8 cellular contexts compared by ENCODE assay signal in the genomic region with DNA sequence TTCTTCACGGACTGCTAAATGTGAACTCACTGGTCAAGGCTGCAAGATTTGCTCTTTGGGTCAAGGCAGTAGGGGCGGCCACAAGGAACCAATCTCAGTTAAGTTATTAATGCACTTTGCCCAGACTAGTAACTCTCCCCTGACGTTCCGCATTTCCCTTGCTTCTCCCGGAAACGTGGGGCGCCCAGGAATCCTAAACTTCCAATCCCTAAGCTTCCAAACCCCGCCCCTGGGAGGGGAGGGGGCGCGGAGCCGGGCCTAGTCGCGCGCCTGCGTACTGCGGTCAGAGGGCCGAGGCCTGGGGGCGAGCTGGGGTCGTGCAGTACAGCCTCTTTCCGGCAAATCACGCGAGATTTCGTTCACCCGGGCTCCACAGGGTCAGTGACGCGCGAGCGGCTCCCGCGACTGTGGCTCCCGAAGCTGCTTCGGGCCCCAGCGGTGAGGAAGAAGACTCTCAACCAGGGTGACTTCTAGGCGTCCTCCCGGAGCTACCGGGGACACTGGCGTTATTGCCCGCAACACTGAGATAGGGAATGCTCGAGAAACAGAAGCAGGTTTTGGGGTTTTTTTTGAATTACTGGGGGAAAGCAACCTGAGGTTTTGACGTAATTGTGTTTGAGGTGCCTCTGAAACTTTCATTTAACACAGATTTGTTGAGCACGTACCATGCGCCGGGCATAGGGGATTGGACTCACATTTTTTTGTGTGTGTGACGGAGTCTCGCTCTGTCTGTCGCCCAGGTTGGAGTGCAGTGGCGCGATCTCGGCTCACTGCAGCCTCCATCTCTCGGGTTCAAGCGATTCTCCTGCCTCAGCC. TPM values are rescaled to one million over a fixed set of nuclear protein-coding genes. Genes with fewer than 3 reads are reported as not detected.
DNase-seq lines count a peak whose midpoint lies in the region; ATAC-seq, FAIRE-seq and TF ChIP-seq lines count a peak whose summit lies in the region.

Gene PTGR2 (plus strand): TSS at position 265 of the 816 bp plus-strand sequence. CDS start 7,032 bp downstream, outside the sequence.

- peak within 1 kb of the TSS; percentile 83 for H3K4me3 Mint-ChIP-seq in activated naive CD4-positive, alpha-beta T cell treated with anti-CD3 and anti-CD28 coated beads, Interleukin-2, amount 10 ng/mL, durations not matched to agents 7 days and 5 days

- peaks cover 0 to 25% (median 5%) of the 10 kb centered on the region in 3 donors for H3K4me1 ChIP-seq in gastroesophageal sphincter
- H3K4me1 ChIP-seq in neutrophil (ENCODE audit: control insufficient read depth in 1 of 2, insufficient read depth in 1 of 2, low read depth in 1 of 2, low read length in 1 of 2) = peaks cover 18% of the 10 kb centered on the region in 2 experiments

- ATAC-seq in gastroesophageal sphincter = peak; percentile 98

- in situ Hi-C loops in SK-MEL-5 (cut with HindIII; ENCODE audit: low pct_unique_long_range_greater_than_20kb, low sequenced_read_pairs) = no loop called here

- H3K4me3 ChIP-seq in gastroesophageal sphincter (peak within 1 kb of the TSS; percentile 60 to 65), neutrophil (ENCODE audit: low read depth in 1 of 2, low read length in 1 of 2) (peak within 1 kb of the TSS; percentile 64 to 73)

- peaks cover 3% of the 10 kb centered on the region for H3K36me3 Mint-ChIP-seq in activated naive CD4-positive, alpha-beta T cell treated with anti-CD3 and anti-CD28 coated beads, Interleukin-2, amount 10 ng/mL, durations not matched to agents 7 days and 5 days

- TF ChIP-seq CTCF in gastroesophageal sphincter (IDR thresholded peaks at IDR 0.05) (peak in 3 of 4 experiments; percentile 19 to 51 (median 50)), neutrophil (IDR thresholded peaks at IDR 0.05) (no peak), subcutaneous adipose tissue (IDR thresholded peaks at IDR 0.05; ENCODE audit: low read depth) (no peak)

- 1 to 4% methylated on average over 5 to 14 of the region's 51 CpGs for WGBS in gastroesophageal sphincter (ENCODE audit: low coverage in 1 of 2), 2 donors

- H3K9me3 ChIP-seq in gastroesophageal sphincter (no peaks in the 10 kb centered on the region), neutrophil (no peaks in the 10 kb centered on the region)

- no peaks in the 10 kb centered on the region for H3K36me3 ChIP-seq in gastroesophageal sphincter
- H3K36me3 ChIP-seq in neutrophil = no peaks in the 10 kb centered on the region

- H3K9me3 Mint-ChIP-seq in activated naive CD4-positive, alpha-beta T cell treated with anti-CD3 and anti-CD28 coated beads, Interleukin-2, amount 10 ng/mL, durations not matched to agents 7 days and 5 days = no peaks in the 10 kb centered on the region

- no peak for TF ChIP-seq EP300 in gastroesophageal sphincter (IDR thresholded peaks at IDR 0.05)

- H3K27me3 ChIP-seq in gastroesophageal sphincter (no peaks in the 10 kb centered on the region), neutrophil (no peaks in the 10 kb centered on the region)

- POLR2A ChIA-PET in HEK293T (lab: Yijun Ruan, JAX) = interaction anchor here (0.6 to 2.7 kb wide), 41 partner anchors 9 to 679 kb away, joined by 3 to 29 read pairs (median 4); partner anchors contain the start of genes BBOF1, ENTPD5 and ZNF410

- DNase-seq in HEK293T (ENCODE audit: extremely low spot score) (peak; percentile 99), NAMALWA (ENCODE audit: low spot score) (peak; percentile 91), SK-MEL-5 (ENCODE audit: low read depth, low spot score) (peak; percentile 96)
- DNase-seq in activated naive CD4-positive, alpha-beta T cell treated with anti-CD3 and anti-CD28 coated beads, Interleukin-2, amount 10 ng/mL, durations not matched to agents 7 days and 5 days = peak; percentile 94

- peak; percentile 95 for FAIRE-seq in G401.6 (lab: Jason Lieb, UNC)

- peaks cover 24% of the 10 kb centered on the region for H3K4me1 Mint-ChIP-seq in activated naive CD4-positive, alpha-beta T cell treated with anti-CD3 and anti-CD28 coated beads, Interleukin-2, amount 10 ng/mL, durations not matched to agents 7 days and 5 days

- H3K27ac ChIP-seq in gastroesophageal sphincter (peak within 1 kb of the TSS; percentile 90 to 93 (median 91)), neutrophil (peak within 1 kb of the TSS; percentile 64)

- peak within 1 kb of the TSS; percentile 92 for H3K27ac Mint-ChIP-seq in activated naive CD4-positive, alpha-beta T cell treated with anti-CD3 and anti-CD28 coated beads, Interleukin-2, amount 10 ng/mL, durations not matched to agents 7 days and 5 days

- H3K27me3 Mint-ChIP-seq in activated naive CD4-positive, alpha-beta T cell treated with anti-CD3 and anti-CD28 coated beads, Interleukin-2, amount 10 ng/mL, durations not matched to agents 7 days and 5 days = peaks cover 18% of the 10 kb centered on the region

- CTCF ChIA-PET in HEK293T (lab: Yijun Ruan, JAX) = no interaction called here
- CTCF ChIA-PET in activated naive CD4-positive, alpha-beta T cell treated with anti-CD3 and anti-CD28 coated beads, Interleukin-2, amount 10 ng/mL, durations not matched to agents 7 days and 5 days (lab: Charles Lee) = interaction anchor here (0.7 to 2.0 kb wide), 7 partner anchors 15 to 123 kb away, joined by 3 to 11 read pairs (median 4); no protein-coding TSS in a partner anchor

- TF ChIP-seq POLR2A in gastroesophageal sphincter (IDR thresholded peaks at IDR 0.05) = peak; percentile 81 to 83

TF ChIP-seq in HEK293T, 16 proteins besides CTCF, POLR2A, EP300 and RAD21:
- TF ChIP-seq CTBP1 (IDR thresholded peaks at IDR 0.05; ENCODE audit: borderline replicate concordance) (no peak), SUZ12 (IDR thresholded peaks at IDR 0.05) (no peak), PKNOX1 (IDR thresholded peaks at IDR 0.05) (no peak), TARDBP (IDR thresholded peaks at IDR 0.05) (peak; percentile 36; the same call in 1 of the 2 replicates), ELF4 (IDR thresholded peaks at IDR 0.05) (peak; percentile 5; the same call in 1 of the 2 replicates)

RNA-seq across cellular contexts. Expression of gene PTGR2, which starts in this region (rescaled TPM):
- 6.6 and 7.7 TPM in 2 replicates for total RNA-seq in SK-MEL-5 (2014; rRNA removed; shearing (Covaris generic))
- polyA plus RNA-seq in SK-MEL-5 (2015; cell fraction: cytosol; rRNA removed) = 7.0 and 7.2 TPM in 2 replicates
- polyA plus RNA-seq in SK-MEL-5 (2015; cell fraction: nucleus; rRNA removed) = 16.5 and 17.7 TPM in 2 replicates
- total RNA-seq in gastroesophageal sphincter (10 to 100 TPM in 1 of 4 donors, 1 to 10 TPM in 3; 3.3 to 34.6 (median 5.4) TPM), subcutaneous adipose tissue (10 to 100 TPM in 3 of 4 donors, 1 to 10 TPM in 1; 9.5 to 26.4 (median 17.2) TPM)

Comparison
In these comparisons a context has a peak if more than half of its experiments do, and no peak if none do; other contexts are left out.
1. Peak in every context shown above with its lines: DNase-seq, ATAC-seq, H3K4me3 ChIP-seq and H3K27ac ChIP-seq.
2. CTCF ChIP-seq: peak in gastroesophageal sphincter (3 of 4); none in neutrophil (single experiment) and subcutaneous adipose tissue (single experiment).